In genomic region chr4:119517361-119518229, GRCh38 we compare ENCODE assay signal across 1 cellular context.
TF ChIP-seq lines count a peak whose summit lies in the region.

No MANE protein-coding gene starts in this region.

TF ChIP-seq in IMR-90, 13 proteins besides CTCF, POLR2A, EP300 and RAD21:
- TF ChIP-seq CEBPB (IDR thresholded peaks at IDR 0.05; ENCODE audit: low read depth, low read length) (peak; percentile 54; the same call in 1 of the 2 replicates), NFE2L2 (IDR thresholded peaks at IDR 0.05; ENCODE audit: low read depth, low read length) (no peak), RCOR1 (IDR thresholded peaks at IDR 0.05; ENCODE audit: insufficient replicate concordance, low read length) (no peak)
